In the genomic region with DNA sequence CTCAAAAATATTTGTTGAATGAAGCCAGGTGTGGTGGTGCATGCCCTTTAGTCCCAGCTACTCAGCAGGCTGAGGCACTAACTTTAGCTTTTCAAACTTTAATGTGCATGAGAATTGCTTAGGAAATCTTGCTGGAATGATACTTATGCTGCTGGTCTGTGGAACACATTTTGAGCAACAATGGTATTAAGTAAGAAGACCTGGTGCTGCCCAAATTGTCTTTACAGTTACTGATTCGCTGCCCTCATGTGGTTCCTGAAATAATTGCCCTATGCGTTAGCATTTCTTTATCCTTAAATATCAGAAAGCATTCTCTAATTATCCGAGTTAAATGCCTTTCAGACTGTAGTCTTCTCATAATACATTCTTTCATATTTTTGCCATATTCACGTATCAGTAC, we compare ENCODE assay signal across 9 cellular contexts.
DNase-seq lines count a peak whose midpoint lies in the region; ATAC-seq and TF ChIP-seq lines count a peak whose summit lies in the region.
"Had no signal": no experiment of that assay in that cellular context is flagged by ENCODE, and none has a peak within 500 bp of the region (broad histone marks: within the 10 kb centered on the region; RNA-seq: fewer than 3 reads in every experiment).

No MANE protein-coding gene starts in this region.

- in situ Hi-C loops in GM23248 (cut with MboI), result loop anchor here (25.0 kb wide), 1 partner anchor 103 kb away; no protein-coding TSS in a partner anchor

- intact Hi-C loops in PC-3 (cut with micrococcal nuclease), result loop anchor here (1.0 kb wide), 1 partner anchor 77 kb away; no protein-coding TSS in a partner anchor

- H3K36me3 ChIP-seq in GM23248 (ENCODE audit: low read depth) (no peaks in the 10 kb centered on the region), PC-3 (ENCODE audit: low read depth, low read length) (no peaks in the 10 kb centered on the region)

- H3K27me3 ChIP-seq in GM23248 (replicated peaks; ENCODE audit: insufficient read depth) (no peaks in the 10 kb centered on the region), PC-3 (ENCODE audit: low read length) (no peaks in the 10 kb centered on the region)

- peak; percentile 55 for TF ChIP-seq CTCF in 22Rv1 (IDR thresholded peaks at IDR 0.05)
- peak; percentile 64 for TF ChIP-seq CTCF in PC-3 (conservative IDR thresholded peaks at IDR 0.05; ENCODE audit: low read depth, low read length)
- no peak for TF ChIP-seq CTCF in endothelial cell (IDR thresholded peaks at IDR 0.05; ENCODE audit: unreplicated experiment)

- ATAC-seq in PC-3, result peak; percentile 32; the same call in 1 of the 2 replicates
- no peak for ATAC-seq in HG02884 (IDR thresholded peaks at IDR 0.05; ENCODE audit: unreplicated experiment)

- WGBS in GM23248 (ENCODE audit: low coverage in 1 of 2, low lambda C conversion rate in 2 of 2, missing lambda C conversion rate in 2 of 2), 2 experiments, result 73% methylated on average over 4 of the region's 4 CpGs

- H3F3A ChIP-seq in GM23248 (ENCODE audit: insufficient read depth) (peaks cover 10% of the 10 kb centered on the region; the same call in 1 of the 2 replicates), PC-3 (ENCODE audit: low read length, unreplicated experiment) (no peaks in the 10 kb centered on the region)

- H2AFZ ChIP-seq in GM23248 (no peak overlapping the region), PC-3 (ENCODE audit: low read length) (no peak overlapping the region)

- CTCF ChIA-PET in PC-3 (lab: Charles Lee), result no interaction called here

- H3K27me3 Mint-ChIP-seq in endothelial cell (ENCODE audit: unreplicated experiment), result no peaks in the 10 kb centered on the region

- H3K4me2 ChIP-seq in GM23248 (ENCODE audit: unreplicated experiment), result no peak overlapping the region
- H3K4me2 ChIP-seq in PC-3 (ENCODE audit: low read length), result no peak overlapping the region

- H3K4me1 Mint-ChIP-seq in endothelial cell (ENCODE audit: unreplicated experiment), result no peaks in the 10 kb centered on the region

- no peaks in the 10 kb centered on the region for H3K9me3 Mint-ChIP-seq in endothelial cell (ENCODE audit: unreplicated experiment)

- peaks cover 33% of the 10 kb centered on the region for H3K4me1 ChIP-seq in GM23248 (ENCODE audit: insufficient read depth)
- H3K4me1 ChIP-seq in PC-3 (ENCODE audit: insufficient read depth, low read length), result peaks cover 20% of the 10 kb centered on the region

- H3K27ac ChIP-seq in 22Rv1 (no peak overlapping the region), GM23248 (no peak overlapping the region), PC-3 (ENCODE audit: low read length) (no peak overlapping the region)

- POLR2A ChIA-PET in PC-3 (lab: Charles Lee; ENCODE audit: unreplicated experiment), result interaction anchor here (0.6 kb wide), 1 partner anchor 432 kb away, joined by 3 read pairs; no protein-coding TSS in a partner anchor

- no peak overlapping the region for H3K4me3 ChIP-seq in GM23248
- no peak overlapping the region for H3K4me3 ChIP-seq in PC-3 (ENCODE audit: low read length)

- DNase-seq in GM23248 (peak; percentile 65), PC-3 (peak; percentile 56), globus pallidus (ENCODE audit: low spot score) (peak; percentile 69), NCI-H187 treated with DMSO at 0.1 percent for 48 hours (lab: John Stamatoyannopoulos, UW) (no peak), endothelial cell (ENCODE audit: low spot score) (no peak), cerebellar cortex (ENCODE audit: low spot score) (no peak)
- DNase-seq: NCI-H1105 treated with DMSO at 0.1 percent for 48 hours had no signal

- H3K9me3 ChIP-seq in GM23248 (ENCODE audit: low read depth) (no peaks in the 10 kb centered on the region), PC-3 (ENCODE audit: low read length) (no peaks in the 10 kb centered on the region)

- H3K79me2 ChIP-seq in GM23248 (ENCODE audit: insufficient read depth) (no peaks in the 10 kb centered on the region), PC-3 (ENCODE audit: low read length) (no peaks in the 10 kb centered on the region)

- no TSS peak for BruUV-seq in PC-3 (replicated peaks; lab: Mats Ljungman, UMichigan)

- H3K36me3 Mint-ChIP-seq in endothelial cell (ENCODE audit: low read depth, unreplicated experiment), result no peaks in the 10 kb centered on the region

- no peak overlapping the region for H3K27ac Mint-ChIP-seq in endothelial cell (ENCODE audit: unreplicated experiment)

- H3K9ac ChIP-seq in GM23248 (no peak overlapping the region), PC-3 (ENCODE audit: low read length) (no peak overlapping the region)

- H3K4me3 Mint-ChIP-seq in endothelial cell (ENCODE audit: unreplicated experiment), result no peak overlapping the region

- H4K20me1 ChIP-seq in GM23248 (ENCODE audit: insufficient read depth) (no peaks in the 10 kb centered on the region), PC-3 (ENCODE audit: low read length) (no peaks in the 10 kb centered on the region)

- H3K9me2 ChIP-seq in GM23248 (ENCODE audit: insufficient read depth) (no peaks in the 10 kb centered on the region), PC-3 (replicated peaks; ENCODE audit: low read length) (no peaks in the 10 kb centered on the region)

Comparison
In these comparisons a context has a peak if more than half of its experiments do, and no peak if none do; other contexts are left out.
1. DNase-seq: peak in GM23248 (single experiment), PC-3 (single experiment) and globus pallidus (single experiment); none in NCI-H187 treated with DMSO at 0.1 percent for 48 hours (single experiment), endothelial cell (single experiment) and cerebellar cortex (single experiment).